ENCODE assay signal across 8 cellular contexts in the genomic region with DNA sequence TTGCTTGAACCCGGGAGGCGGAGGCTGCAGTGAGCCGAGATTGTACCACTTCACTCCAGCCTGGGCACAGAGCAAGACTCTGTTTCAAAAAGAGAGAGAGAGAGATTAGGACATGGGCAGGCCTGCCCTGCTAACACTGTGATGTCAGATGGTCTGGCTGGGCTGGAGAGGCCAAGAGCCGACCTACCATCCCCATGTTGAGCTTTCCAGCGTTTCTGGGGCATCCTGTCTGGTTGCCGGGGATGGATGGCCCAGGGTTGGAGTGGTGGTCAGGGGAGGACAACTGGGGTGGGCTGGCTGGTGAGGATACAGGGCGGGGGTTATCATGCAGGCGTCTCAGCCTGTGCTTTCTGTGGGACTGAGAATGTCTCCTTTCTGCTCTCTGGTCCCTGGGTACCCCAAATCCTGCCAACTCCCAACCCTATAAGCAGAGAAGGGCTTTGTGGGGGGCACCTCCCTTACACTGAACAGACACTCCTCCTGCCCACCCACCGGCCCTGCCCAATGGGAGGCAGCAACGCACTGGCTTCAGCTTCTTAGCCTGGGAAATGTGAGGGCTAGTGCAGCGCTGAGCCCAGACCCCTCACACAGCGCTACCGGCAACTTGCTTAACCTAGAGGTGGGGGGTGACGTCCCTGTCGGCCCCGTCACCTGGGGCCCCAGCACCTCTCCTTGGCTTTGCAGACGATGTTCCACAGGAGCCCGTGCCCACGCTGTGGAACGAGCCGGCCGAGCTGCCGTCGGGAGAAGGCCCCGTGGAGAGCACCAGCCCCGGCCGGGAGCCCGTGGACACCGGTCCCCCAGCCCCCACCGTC. TPM values are rescaled to one million over a fixed set of nuclear protein-coding genes. Genes with fewer than 3 reads are reported as not detected.
DNase-seq lines count a peak whose midpoint lies in the region; ATAC-seq and TF ChIP-seq lines count a peak whose summit lies in the region.

No MANE protein-coding gene starts in this region.

- POLR2A ChIA-PET in CD8-positive, alpha-beta memory T cell (lab: Charles Lee) = no interaction called here

- H3K4me3 ChIP-seq in CD8-positive, alpha-beta memory T cell (ENCODE audit: low read length) = no peak overlapping the region

- no peak overlapping the region for H3K27ac ChIP-seq in CD8-positive, alpha-beta memory T cell (ENCODE audit: low read depth, low read length)

- ATAC-seq in HG02642 (IDR thresholded peaks at IDR 0.05; ENCODE audit: poor library complexity, unreplicated experiment) = no peak

- TF ChIP-seq CTCF in endothelial cell (IDR thresholded peaks at IDR 0.05; ENCODE audit: unreplicated experiment) (no peak), nephron progenitor cell (IDR thresholded peaks at IDR 0.05) (no peak)

- peaks cover 9% of the 10 kb centered on the region for H3K27me3 ChIP-seq in CD8-positive, alpha-beta memory T cell (ENCODE audit: insufficient read depth, low read length, poor library complexity, severe bottlenecking)

- peak overlapping the region in 6 of 7 donors; percentile 41 to 90 (median 65) for H3K4me3 Mint-ChIP-seq in CD8-positive, alpha-beta memory T cell
- peak overlapping the region; percentile 69 for H3K4me3 Mint-ChIP-seq in endothelial cell (ENCODE audit: unreplicated experiment)
- H3K4me3 Mint-ChIP-seq in nephron progenitor cell = peak overlapping the region; percentile 62

- CTCF ChIA-PET in CD8-positive, alpha-beta memory T cell (lab: Charles Lee) = no interaction called here

- H3K9me3 Mint-ChIP-seq in CD8-positive, alpha-beta memory T cell = no peaks in the 10 kb centered on the region
- H3K9me3 Mint-ChIP-seq in endothelial cell (ENCODE audit: unreplicated experiment) (no peaks in the 10 kb centered on the region), nephron progenitor cell (no peaks in the 10 kb centered on the region)

- peak in 1 of 5 donors; percentile 32 for DNase-seq in CD8-positive, alpha-beta memory T cell
- peak; percentile 23 for DNase-seq in LoVo (ENCODE audit: low spot score)
- peak; percentile 37 for DNase-seq in endothelial cell (ENCODE audit: low spot score)
- DNase-seq in nephron progenitor cell = no peak
- DNase-seq in islet precursor cell = no peak
- no peak for DNase-seq in NCI-H774 (lab: John Stamatoyannopoulos, UW)
- DNase-seq in NCI-H187 (lab: John Stamatoyannopoulos, UW) = no peak

- H3K27me3 Mint-ChIP-seq in CD8-positive, alpha-beta memory T cell = peaks cover 18 to 20% of the 10 kb centered on the region in 2 donors
- H3K27me3 Mint-ChIP-seq in endothelial cell (ENCODE audit: unreplicated experiment) (peaks cover 22% of the 10 kb centered on the region), nephron progenitor cell (ENCODE audit: low read depth, poor library complexity) (peaks cover 37% of the 10 kb centered on the region)

- no peaks in the 10 kb centered on the region for H3K9me3 ChIP-seq in CD8-positive, alpha-beta memory T cell (ENCODE audit: low read length)

- no peaks in the 10 kb centered on the region for H3K36me3 Mint-ChIP-seq in CD8-positive, alpha-beta memory T cell
- H3K36me3 Mint-ChIP-seq in endothelial cell (ENCODE audit: low read depth, unreplicated experiment) (peaks cover 8% of the 10 kb centered on the region), nephron progenitor cell (ENCODE audit: low read depth) (no peaks in the 10 kb centered on the region)

- H3K4me1 Mint-ChIP-seq in CD8-positive, alpha-beta memory T cell = peaks cover 0 to 12% (median 0%) of the 10 kb centered on the region in 3 donors
- H3K4me1 Mint-ChIP-seq in endothelial cell (ENCODE audit: unreplicated experiment) (peaks cover 9% of the 10 kb centered on the region), nephron progenitor cell (peaks cover 26% of the 10 kb centered on the region)

- H3K4me1 ChIP-seq in CD8-positive, alpha-beta memory T cell (ENCODE audit: insufficient read depth, low read length) = no peaks in the 10 kb centered on the region

- no peak overlapping the region for H3K27ac Mint-ChIP-seq in CD8-positive, alpha-beta memory T cell
- H3K27ac Mint-ChIP-seq in endothelial cell (ENCODE audit: unreplicated experiment) (no peak overlapping the region), nephron progenitor cell (no peak overlapping the region)

- no peaks in the 10 kb centered on the region for H3K36me3 ChIP-seq in CD8-positive, alpha-beta memory T cell (ENCODE audit: insufficient read depth, low read length)

RNA-seq across cellular contexts. Expression of a gene that starts 5.4 kb away (rescaled TPM):
- 1 to 10 TPM; 1.5 to 2.5 TPM for total RNA-seq in CD8-positive, alpha-beta memory T cell
- polyA plus RNA-seq in CD8-positive, alpha-beta memory T cell = not detected
- total RNA-seq in endothelial cell (ENCODE audit: unreplicated experiment) = 5.6 TPM

Comparison
In these comparisons a context has a peak if more than half of its experiments do, and no peak if none do; other contexts are left out.
1. DNase-seq: peak in LoVo (single experiment) and endothelial cell (single experiment); none in nephron progenitor cell (single experiment), islet precursor cell (single experiment), NCI-H774 (single experiment) and NCI-H187 (0 of 2).
2. Peak in every context shown above with its lines, with median percentiles within 50 percentile points of each other: H3K4me3 Mint-ChIP-seq.